Comparison of ENCODE assay signal across 23 cellular contexts in the genomic region with DNA sequence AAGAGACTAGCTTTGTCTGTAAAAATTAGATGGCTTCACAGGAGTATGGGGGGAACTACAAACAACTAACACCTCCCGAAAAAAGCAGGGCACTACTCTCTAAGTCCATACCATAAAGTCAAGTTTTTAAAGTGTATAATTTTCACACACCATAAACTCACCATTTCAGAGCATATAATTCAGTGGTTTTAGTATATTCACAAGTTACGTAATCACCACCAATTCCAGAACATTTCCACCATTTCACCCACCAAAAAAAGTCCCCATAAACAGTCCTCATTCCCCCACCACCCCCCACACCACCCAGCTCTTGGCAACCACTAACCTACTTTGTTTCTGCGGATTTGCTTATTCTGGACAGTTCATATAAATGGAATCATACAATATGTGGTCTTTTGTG. TPM values are rescaled to one million over a fixed set of nuclear protein-coding genes. Genes with fewer than 3 reads are reported as not detected.
DNase-seq lines count a peak whose midpoint lies in the region; ATAC-seq, FAIRE-seq and TF ChIP-seq lines count a peak whose summit lies in the region.
"Had no signal": no experiment of that assay in that cellular context is flagged by ENCODE, and none has a peak within 500 bp of the region (broad histone marks: within the 10 kb centered on the region; RNA-seq: fewer than 3 reads in every experiment).

No MANE protein-coding gene starts in this region.

- H3K9me3 ChIP-seq in A549 (no peaks in the 10 kb centered on the region), psoas muscle (no peaks in the 10 kb centered on the region)
- H3K9me3 ChIP-seq in CD8-positive, alpha-beta memory T cell (ENCODE audit: low read length), result no peaks in the 10 kb centered on the region
- H3K9me3 ChIP-seq: Caco-2, SJCRH30 had no signal

- intact Hi-C loops in psoas muscle (cut with DNase I) (no loop called here), posterior vena cava (cut with DNase I) (no loop called here)

- DNase-seq in activated T-cell treated with anti-CD3 and anti-CD28 coated beads, Interleukin-2, amount 50 U/mL, for 24 hours, result no peak
- DNase-seq in activated T-cell treated with anti-CD3 and anti-CD28 coated beads, Interleukin-2, amount 50 U/mL, for 72 hours, result no peak
- DNase-seq in A549 (ENCODE audit: low read depth in 1 of 2, low spot score in 1 of 2), result no peak
- DNase-seq in CD8-positive, alpha-beta memory T cell, result no peak
- peak; percentile 8 for DNase-seq in fibroblast of peridontal ligament (ENCODE audit: extremely low read depth)
- DNase-seq in psoas muscle, result no peak
- no peak for DNase-seq in NCI-H2227 treated with DMSO at 0.1 percent for 48 hours (lab: John Stamatoyannopoulos, UW)
- DNase-seq in posterior vena cava (ENCODE audit: low spot score), result no peak
- DNase-seq: Caco-2, DMS 273 treated with DMSO at 0.1 percent for 48 hours, DMS79 treated with DMSO at 0.1 percent for 48 hours, Kasumi-1, NCI-H1694, NCI-H2081 treated with DMSO at 0.1 percent for 48 hours, NCI-H2171 treated with DMSO at 0.1 percent for 48 hours, NCI-H446, NCI-H526, OCI-M1, SJCRH30 had no signal

- TF ChIP-seq EP300 in A549 (IDR thresholded peaks at IDR 0.05), result no peak

- peaks cover 90% of the 10 kb centered on the region for H3K36me3 Mint-ChIP-seq in activated T-cell treated with anti-CD3 and anti-CD28 coated beads, Interleukin-2, amount 50 U/mL, for 24 hours (ENCODE audit: low read depth)
- H3K36me3 Mint-ChIP-seq in activated T-cell treated with anti-CD3 and anti-CD28 coated beads, Interleukin-2, amount 50 U/mL, for 72 hours (ENCODE audit: insufficient read depth in 2 of 2), result peaks cover 1 to 27% of the 10 kb centered on the region in 2 donors
- peaks cover 0 to 87% (median 16%) of the 10 kb centered on the region in 3 donors for H3K36me3 Mint-ChIP-seq in CD8-positive, alpha-beta memory T cell

- POLR2A ChIA-PET in A549 (lab: Yijun Ruan, JAX), result interaction anchor here (0.5 kb wide), 1 partner anchor 257 kb away, joined by 3 read pairs; no protein-coding TSS in a partner anchor
- POLR2A ChIA-PET in CD8-positive, alpha-beta memory T cell (lab: Charles Lee), result no interaction called here

- no peak for TF ChIP-seq RAD21 in A549 (conservative IDR thresholded peaks at IDR 0.05 in 1 of 2, IDR thresholded peaks at IDR 0.05 in 1 of 2)

- peaks cover 11% of the 10 kb centered on the region for H3K4me1 Mint-ChIP-seq in activated T-cell treated with anti-CD3 and anti-CD28 coated beads, Interleukin-2, amount 50 U/mL, for 24 hours (ENCODE audit: low read depth)
- H3K4me1 Mint-ChIP-seq in activated T-cell treated with anti-CD3 and anti-CD28 coated beads, Interleukin-2, amount 50 U/mL, for 72 hours (ENCODE audit: low read depth), result no peaks in the 10 kb centered on the region
- H3K4me1 Mint-ChIP-seq in CD8-positive, alpha-beta memory T cell, result peaks cover 3 to 25% (median 13%) of the 10 kb centered on the region in 3 donors
- H3K4me1 Mint-ChIP-seq: CD14-positive monocyte had no signal

- CTCF ChIA-PET in A549 (lab: Yijun Ruan, JAX), result interaction anchor here (1.4 to 1.8 kb wide), 3 partner anchors 11 to 34 kb away, joined by 3 to 5 read pairs (median 5); a partner anchor contains a TSS
- CTCF ChIA-PET in CD8-positive, alpha-beta memory T cell (lab: Charles Lee), result no interaction called here

- no peak for FAIRE-seq in A549 (lab: Jason Lieb, UNC)
- FAIRE-seq: H1, RCC 7860 had no signal

- H3K9me3 Mint-ChIP-seq in activated T-cell treated with anti-CD3 and anti-CD28 coated beads, Interleukin-2, amount 50 U/mL, for 24 hours, result no peaks in the 10 kb centered on the region
- H3K9me3 Mint-ChIP-seq in activated T-cell treated with anti-CD3 and anti-CD28 coated beads, Interleukin-2, amount 50 U/mL, for 72 hours, result no peaks in the 10 kb centered on the region
- no peaks in the 10 kb centered on the region for H3K9me3 Mint-ChIP-seq in CD8-positive, alpha-beta memory T cell
- H3K9me3 Mint-ChIP-seq: CD14-positive monocyte had no signal

- no peak overlapping the region for H3K27ac ChIP-seq in A549
- no peak overlapping the region for H3K27ac ChIP-seq in CD8-positive, alpha-beta memory T cell (ENCODE audit: low read depth, low read length)
- no peak overlapping the region for H3K27ac ChIP-seq in psoas muscle
- H3K27ac ChIP-seq: SJCRH30 had no signal

- H3K36me3 ChIP-seq in CD8-positive, alpha-beta memory T cell (ENCODE audit: insufficient read depth, low read length), result peaks cover 26% of the 10 kb centered on the region
- peaks cover 4 to 80% of the 10 kb centered on the region in 2 donors for H3K36me3 ChIP-seq in psoas muscle (ENCODE audit: insufficient read depth in 1 of 2, low read depth in 1 of 2)

- ATAC-seq in activated T-cell treated with anti-CD3 and anti-CD28 coated beads, Interleukin-2, amount 50 U/mL, for 72 hours (replicated peaks in 1 of 2), result no peak
- ATAC-seq in A549 (no peak), psoas muscle (no peak)
- ATAC-seq: HCT116 had no signal

- no peak overlapping the region for H3K4me3 ChIP-seq in A549
- no peak overlapping the region for H3K4me3 ChIP-seq in CD8-positive, alpha-beta memory T cell (ENCODE audit: low read length)
- no peak overlapping the region for H3K4me3 ChIP-seq in psoas muscle
- H3K4me3 ChIP-seq: SJCRH30 had no signal

- 94% methylated on average over 3 of the region's 3 CpGs for WGBS in A549 (ENCODE audit: missing lambda C conversion rate)
- 94 to 99% (median 98%) methylated on average over 3 of the region's 3 CpGs for WGBS in psoas muscle, 3 donors

- peak overlapping the region; percentile 17 for H3K27ac Mint-ChIP-seq in activated T-cell treated with anti-CD3 and anti-CD28 coated beads, Interleukin-2, amount 50 U/mL, for 24 hours
- H3K27ac Mint-ChIP-seq in activated T-cell treated with anti-CD3 and anti-CD28 coated beads, Interleukin-2, amount 50 U/mL, for 72 hours, result no peak overlapping the region
- H3K27ac Mint-ChIP-seq in CD8-positive, alpha-beta memory T cell, result peak overlapping the region in 5 of 8 donors; percentile 22 to 93 (median 51)

- no peak for TF ChIP-seq POLR2A in A549 (IDR thresholded peaks at IDR 0.05; ENCODE audit: low read length)

- H3K4me3 Mint-ChIP-seq in activated T-cell treated with anti-CD3 and anti-CD28 coated beads, Interleukin-2, amount 50 U/mL, for 24 hours, result no peak overlapping the region
- no peak overlapping the region for H3K4me3 Mint-ChIP-seq in activated T-cell treated with anti-CD3 and anti-CD28 coated beads, Interleukin-2, amount 50 U/mL, for 72 hours
- H3K4me3 Mint-ChIP-seq in CD8-positive, alpha-beta memory T cell, result no peak overlapping the region
- H3K4me3 Mint-ChIP-seq: CD14-positive monocyte had no signal

- TF ChIP-seq CTCF in A549 (IDR thresholded peaks at IDR 0.05) (no peak), psoas muscle (IDR thresholded peaks at IDR 0.05) (no peak)

- H3K27me3 Mint-ChIP-seq in activated T-cell treated with anti-CD3 and anti-CD28 coated beads, Interleukin-2, amount 50 U/mL, for 24 hours, result no peaks in the 10 kb centered on the region
- no peaks in the 10 kb centered on the region for H3K27me3 Mint-ChIP-seq in activated T-cell treated with anti-CD3 and anti-CD28 coated beads, Interleukin-2, amount 50 U/mL, for 72 hours (ENCODE audit: low read depth)
- H3K27me3 Mint-ChIP-seq in CD8-positive, alpha-beta memory T cell, result no peaks in the 10 kb centered on the region

- H3K4me1 ChIP-seq in A549 (peaks cover 17% of the 10 kb centered on the region; the same call in 2 of the 3 replicates), psoas muscle (no peaks in the 10 kb centered on the region)
- no peaks in the 10 kb centered on the region for H3K4me1 ChIP-seq in CD8-positive, alpha-beta memory T cell (ENCODE audit: insufficient read depth, low read length)

- H3K27me3 ChIP-seq in CD8-positive, alpha-beta memory T cell (ENCODE audit: insufficient read depth, low read length, poor library complexity, severe bottlenecking), result no peaks in the 10 kb centered on the region
- H3K27me3 ChIP-seq in psoas muscle (ENCODE audit: insufficient read depth in 3 of 3, low read length in 2 of 3), result no peaks in the 10 kb centered on the region
- H3K27me3 ChIP-seq: SJCRH30 had no signal

- H3K4me2 ChIP-seq in A549, result no peak overlapping the region

TF ChIP-seq in A549, 52 proteins besides CTCF, POLR2A, EP300 and RAD21:
- 0 out of 4 replicates have a peak, but pooled peaks have one; percentile 9 to 21 for TF ChIP-seq CEBPB (IDR thresholded peaks at IDR 0.05)
- TF ChIP-seq HEYL (CRISPR knock-in tag; IDR thresholded peaks at IDR 0.05), result no peak

RNA-seq across cellular contexts. Expression of a gene that starts 33.8 kb away (rescaled TPM):
- total RNA-seq in activated T-cell treated with anti-CD3 and anti-CD28 coated beads, Interleukin-2, amount 50 U/mL, for 72 hours, result 10 to 100 TPM; 20.3 to 21.6 TPM
- 49.9 and 88.5 TPM in 2 replicates for polyA plus RNA-seq in A549 (2011; rRNA removed)
- 12.9 and 14.0 TPM in 2 replicates for polyA plus RNA-seq in A549 (2012; cell fraction: cytosol; rRNA removed)
- polyA plus RNA-seq in A549 (2012; cell fraction: nucleus; rRNA removed), result 5.4 and 6.2 TPM in 2 replicates
- polyA plus RNA-seq in A549 (2017; fragmentation: RNase III; extraction: RNeasy Plus Mini Kit Qiagen cat#74134 plus additional on column Dnase treatment), result 58.2 to 64.6 TPM (median 58.4 TPM) in 3 replicates
- 8.7 and 9.5 TPM in 2 replicates for polyA minus RNA-seq in A549 (2011; rRNA and poly(A)+ RNA removed)
- total RNA-seq in CD8-positive, alpha-beta memory T cell, result 10 to 100 TPM; 27.6 TPM
- 30.9 TPM for polyA plus RNA-seq in CD8-positive, alpha-beta memory T cell
- 10 to 100 TPM; 10.0 to 13.4 (median 12.8) TPM for total RNA-seq in psoas muscle
- polyA plus RNA-seq in psoas muscle, result 10 to 100 TPM; 12.6 to 32.7 (median 23.4) TPM
- total RNA-seq in posterior vena cava, result 10 to 100 TPM; 46.8 to 55.9 TPM
